In the genomic region with DNA sequence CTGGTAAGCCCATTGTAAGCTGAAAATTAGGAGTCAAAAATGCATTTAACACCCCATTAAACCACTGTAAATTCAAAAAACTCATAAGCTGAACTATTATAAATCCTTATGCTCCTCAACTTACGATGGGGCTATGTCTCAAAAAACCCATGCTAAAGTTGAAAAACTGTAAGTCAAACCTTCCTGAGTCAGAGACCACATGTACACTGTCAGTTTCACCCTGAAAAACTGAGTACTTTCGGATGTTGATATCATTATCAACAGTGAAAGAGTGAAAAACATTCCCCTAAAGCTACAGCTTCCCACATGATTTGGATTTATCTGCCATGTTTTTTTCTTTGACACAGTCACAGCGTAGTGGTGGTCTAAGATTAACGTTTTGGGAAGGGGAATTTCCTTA, we compare ENCODE assay signal across 18 cellular contexts. TPM values are rescaled to one million over a fixed set of nuclear protein-coding genes. Genes with fewer than 3 reads are reported as not detected.
A peak's percentile ranks its signal among the peaks of the same experiment; 100 is the strongest.
DNase-seq lines count a peak whose midpoint lies in the region; ATAC-seq, FAIRE-seq and TF ChIP-seq lines count a peak whose summit lies in the region.
"Had no signal": no experiment of that assay in that cellular context is flagged by ENCODE, and none has a peak within 500 bp of the region (broad histone marks: within the 10 kb centered on the region; RNA-seq: fewer than 3 reads in every experiment).

No MANE protein-coding gene starts in this region.

- H3K27ac Mint-ChIP-seq in activated CD4-positive, alpha-beta T cell treated with anti-CD3 and anti-CD28 coated beads for 36 hours: no peak overlapping the region
- peak overlapping the region; percentile 74 for H3K27ac Mint-ChIP-seq in activated T-helper 17 cell treated with anti-CD3 and anti-CD28 coated beads, Interleukin-2, amount 50 U/mL, for 72 hours
- peak overlapping the region; percentile 41 for H3K27ac Mint-ChIP-seq in mesothelial cell of epicardium
- no peak overlapping the region for H3K27ac Mint-ChIP-seq in T-helper 17 cell
- H3K27ac Mint-ChIP-seq: CD4-positive, alpha-beta memory T cell had no signal

- FAIRE-seq in GM19239 (lab: Jason Lieb, UNC): peak; percentile 63
- FAIRE-seq: GM18507, H1 had no signal

- H3K27ac ChIP-seq in caudate nucleus (ENCODE audit: low read depth, low read length): no peak overlapping the region
- H3K27ac ChIP-seq: 22Rv1 had no signal

- no peak for TF ChIP-seq CTCF in mesothelial cell of epicardium (IDR thresholded peaks at IDR 0.05; ENCODE audit: unreplicated experiment)

- ATAC-seq in activated CD4-positive, alpha-beta T cell treated with anti-CD3 and anti-CD28 coated beads for 36 hours: peak; percentile 79
- ATAC-seq in activated T-helper 17 cell treated with anti-CD3 and anti-CD28 coated beads, Interleukin-2, amount 50 U/mL, for 72 hours (replicated peaks): peak; percentile 80
- ATAC-seq in activated CD4-positive, CD25-positive, alpha-beta regulatory T cell treated with anti-CD3 and anti-CD28 coated beads, Interleukin-2, amount 50 U/mL, for 24 hours: no peak
- no peak for ATAC-seq in T-helper 17 cell

- POLR2A ChIA-PET in activated CD4-positive, alpha-beta T cell treated with anti-CD3 and anti-CD28 coated beads for 36 hours (lab: Charles Lee): no interaction called here

- peaks cover 21% of the 10 kb centered on the region for H3K4me1 Mint-ChIP-seq in activated CD4-positive, alpha-beta T cell treated with anti-CD3 and anti-CD28 coated beads for 36 hours
- peaks cover 12% of the 10 kb centered on the region for H3K4me1 Mint-ChIP-seq in activated T-helper 17 cell treated with anti-CD3 and anti-CD28 coated beads, Interleukin-2, amount 50 U/mL, for 72 hours
- H3K4me1 Mint-ChIP-seq in mesothelial cell of epicardium (peaks cover 22% of the 10 kb centered on the region), T-helper 17 cell (peaks cover 3% of the 10 kb centered on the region)

- H3K4me3 Mint-ChIP-seq in activated CD4-positive, alpha-beta T cell treated with anti-CD3 and anti-CD28 coated beads for 36 hours: no peak overlapping the region
- peak overlapping the region; percentile 38 for H3K4me3 Mint-ChIP-seq in activated T-helper 17 cell treated with anti-CD3 and anti-CD28 coated beads, Interleukin-2, amount 50 U/mL, for 72 hours
- H3K4me3 Mint-ChIP-seq in mesothelial cell of epicardium (no peak overlapping the region), T-helper 17 cell (no peak overlapping the region)
- H3K4me3 Mint-ChIP-seq: CD4-positive, alpha-beta memory T cell had no signal

- no peaks in the 10 kb centered on the region for H3K9me3 Mint-ChIP-seq in activated CD4-positive, alpha-beta T cell treated with anti-CD3 and anti-CD28 coated beads for 36 hours (ENCODE audit: low read depth)
- no peaks in the 10 kb centered on the region for H3K9me3 Mint-ChIP-seq in activated T-helper 17 cell treated with anti-CD3 and anti-CD28 coated beads, Interleukin-2, amount 50 U/mL, for 72 hours
- H3K9me3 Mint-ChIP-seq in mesothelial cell of epicardium: no peaks in the 10 kb centered on the region

- no peaks in the 10 kb centered on the region for H3K36me3 Mint-ChIP-seq in activated CD4-positive, alpha-beta T cell treated with anti-CD3 and anti-CD28 coated beads for 36 hours (ENCODE audit: low read depth)
- no peaks in the 10 kb centered on the region for H3K36me3 Mint-ChIP-seq in activated T-helper 17 cell treated with anti-CD3 and anti-CD28 coated beads, Interleukin-2, amount 50 U/mL, for 72 hours (ENCODE audit: low read depth)
- H3K36me3 Mint-ChIP-seq in mesothelial cell of epicardium: peaks cover 2% of the 10 kb centered on the region
- H3K36me3 Mint-ChIP-seq in T-helper 17 cell (ENCODE audit: low read depth): peaks cover 3% of the 10 kb centered on the region
- H3K36me3 Mint-ChIP-seq: CD4-positive, alpha-beta memory T cell had no signal

- no peak for DNase-seq in activated CD4-positive, alpha-beta T cell treated with anti-CD3 and anti-CD28 coated beads for 36 hours
- no peak for DNase-seq in activated CD4-positive, alpha-beta T cell treated with anti-CD3 and anti-CD28 coated beads, Interleukin-2, amount 50 U/mL, for 48 hours
- DNase-seq in GM19239 (ENCODE audit: insufficient read length, low spot score) (no peak), mesothelial cell of epicardium (ENCODE audit: low spot score in 2 of 2, unreplicated experiment in 2 of 2) (no peak), caudate nucleus (lab: John Stamatoyannopoulos, UW) (no peak), T-helper 17 cell (no peak)
- DNase-seq: CD4-positive, alpha-beta memory T cell; DMS79; NCI-H1436; NCI-H2029 treated with DMSO at 0.1 percent for 48 hours; NCI-H2171 treated with DMSO at 0.1 percent for 48 hours; NCI-H510A; NCI-H82 had no signal

- no peaks in the 10 kb centered on the region for H3K9me3 ChIP-seq in T-helper 17 cell (ENCODE audit: control insufficient read depth, low read length, poor library complexity, severe bottlenecking)

- CTCF ChIA-PET in activated CD4-positive, alpha-beta T cell treated with anti-CD3 and anti-CD28 coated beads for 36 hours (lab: Charles Lee): interaction anchor here (0.7 to 1.6 kb wide), 3 partner anchors 14 to 109 kb away, joined by 3 to 6 read pairs (median 4); partner anchors contain the start of genes PRIM2 and RAB23

- H3K27me3 Mint-ChIP-seq in activated CD4-positive, alpha-beta T cell treated with anti-CD3 and anti-CD28 coated beads for 36 hours: no peaks in the 10 kb centered on the region
- no peaks in the 10 kb centered on the region for H3K27me3 Mint-ChIP-seq in activated T-helper 17 cell treated with anti-CD3 and anti-CD28 coated beads, Interleukin-2, amount 50 U/mL, for 72 hours
- no peaks in the 10 kb centered on the region for H3K27me3 Mint-ChIP-seq in mesothelial cell of epicardium (ENCODE audit: low read depth)
- no peaks in the 10 kb centered on the region for H3K27me3 Mint-ChIP-seq in T-helper 17 cell
- H3K27me3 Mint-ChIP-seq: CD4-positive, alpha-beta memory T cell had no signal

- intact Hi-C loops in activated CD4-positive, alpha-beta T cell treated with anti-CD3 and anti-CD28 coated beads for 36 hours (cut with DNase I, micrococcal nuclease): loop anchor here in 1 of 2 experiments (5.0 kb wide), 1 partner anchor 59 kb away; no protein-coding TSS in a partner anchor

RNA-seq across cellular contexts. Expression of gene RAB23, which starts 14.2 kb away (rescaled TPM):
- 1 to 10 TPM; 1.4 to 1.5 TPM for total RNA-seq in activated CD4-positive, alpha-beta T cell treated with anti-CD3 and anti-CD28 coated beads for 36 hours
- total RNA-seq in activated T-helper 17 cell treated with anti-CD3 and anti-CD28 coated beads, Interleukin-2, amount 50 U/mL, for 72 hours: 1 to 10 TPM; 2.6 to 4.1 TPM
- total RNA-seq in mesothelial cell of epicardium (15.2 to 16.8 TPM (median 16.1 TPM) in 3 replicates), T-helper 17 cell (under 1 TPM; 0.29 to 0.35 TPM)

RNA-seq across cellular contexts. Expression of gene BAG2, which starts 35.7 kb away (rescaled TPM):
- 1 to 10 TPM; 8.2 to 8.8 TPM for total RNA-seq in activated CD4-positive, alpha-beta T cell treated with anti-CD3 and anti-CD28 coated beads for 36 hours
- 1 to 10 TPM; 5.6 to 9.5 TPM for total RNA-seq in activated T-helper 17 cell treated with anti-CD3 and anti-CD28 coated beads, Interleukin-2, amount 50 U/mL, for 72 hours
- total RNA-seq in mesothelial cell of epicardium: 4.5 to 5.4 TPM (median 5.0 TPM) in 3 replicates
- 1 to 10 TPM; 2.7 to 3.1 TPM for total RNA-seq in T-helper 17 cell

Comparison
In these comparisons a context has a peak if more than half of its experiments do, and no peak if none do; other contexts are left out.
1. ATAC-seq: peak in activated CD4-positive, alpha-beta T cell treated with anti-CD3 and anti-CD28 coated beads for 36 hours (single experiment) and activated T-helper 17 cell treated with anti-CD3 and anti-CD28 coated beads, Interleukin-2, amount 50 U/mL, for 72 hours (single experiment); none in activated CD4-positive, CD25-positive, alpha-beta regulatory T cell treated with anti-CD3 and anti-CD28 coated beads, Interleukin-2, amount 50 U/mL, for 24 hours (0 of 2) and T-helper 17 cell (single experiment).
2. H3K27ac Mint-ChIP-seq: peak in activated T-helper 17 cell treated with anti-CD3 and anti-CD28 coated beads, Interleukin-2, amount 50 U/mL, for 72 hours (single experiment) and mesothelial cell of epicardium (single experiment); none in activated CD4-positive, alpha-beta T cell treated with anti-CD3 and anti-CD28 coated beads for 36 hours (single experiment) and T-helper 17 cell (single experiment).